Comparison of ENCODE assay signal across 8 cellular contexts in the genomic region with DNA sequence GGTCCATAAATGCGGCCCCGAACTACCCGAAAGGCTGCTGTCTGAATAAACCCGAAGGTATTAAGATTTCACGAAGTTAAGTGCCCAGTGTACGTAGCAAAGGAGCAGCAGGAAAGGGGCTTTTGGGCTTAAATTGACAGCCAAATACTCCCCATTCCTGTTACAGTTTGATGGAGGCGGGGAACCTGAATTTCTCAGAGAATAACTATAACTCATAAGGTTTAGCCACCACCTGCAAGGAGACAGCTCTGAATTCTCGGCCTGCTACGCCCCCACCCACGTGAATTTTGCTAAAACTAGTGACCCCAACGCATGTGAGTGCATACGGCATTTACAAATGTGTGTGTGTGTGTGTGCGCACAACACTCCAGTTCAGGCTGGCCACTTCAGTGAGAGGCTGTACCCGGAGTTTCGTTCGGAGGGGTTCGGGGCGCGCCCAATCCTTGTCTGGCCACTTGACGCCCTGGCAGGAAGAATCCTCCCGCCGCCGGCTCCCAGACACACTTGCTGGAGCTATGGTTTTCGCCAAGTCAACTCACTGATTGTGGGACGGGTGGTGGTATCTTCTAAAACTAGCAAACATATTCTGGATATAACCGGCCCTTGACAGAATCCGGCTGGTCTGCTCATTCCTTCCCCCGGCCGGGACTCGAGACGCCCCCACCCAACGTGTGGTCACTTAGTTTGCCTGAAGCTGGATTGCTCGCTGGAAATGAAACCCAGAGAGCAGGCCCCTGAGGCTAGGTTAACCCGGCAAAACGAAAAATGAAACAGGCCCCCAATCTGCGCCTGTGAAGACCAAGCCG. TPM values are rescaled to one million over a fixed set of nuclear protein-coding genes. Genes with fewer than 3 reads are reported as not detected.
DNase-seq lines count a peak whose midpoint lies in the region; ATAC-seq and TF ChIP-seq lines count a peak whose summit lies in the region.

No MANE protein-coding gene starts in this region.

- no peak for TF ChIP-seq CTCF in GM13977 (IDR thresholded peaks at IDR 0.05; ENCODE audit: extremely low read depth, insufficient read depth, missing control alignments)
- no peak for TF ChIP-seq CTCF in WTC11 (IDR thresholded peaks at IDR 0.05)
- TF ChIP-seq CTCF in left ventricle myocardium inferior (IDR thresholded peaks at IDR 0.05; ENCODE audit: borderline replicate concordance), result no peak

- peaks cover 43% of the 10 kb centered on the region for H3K4me1 Mint-ChIP-seq in WTC11

- H3K4me1 ChIP-seq in left ventricle myocardium inferior, result peaks cover 66% of the 10 kb centered on the region
- peaks cover 52% of the 10 kb centered on the region for H3K4me1 ChIP-seq in skeletal muscle satellite cell (ENCODE audit: control insufficient read depth, insufficient read depth, low read length)
- no peaks in the 10 kb centered on the region for H3K4me1 ChIP-seq in SJCRH30

- DNase-seq in GM13977 (ENCODE audit: low spot score), result peak; percentile 50
- peak; percentile 31 for DNase-seq in WTC11 (ENCODE audit: low spot score)
- DNase-seq in left ventricle myocardium inferior, result no peak
- no peak for DNase-seq in SW480 (ENCODE audit: low spot score)
- DNase-seq in SJCRH30, result no peak

- peaks cover 100% of the 10 kb centered on the region for H3K27me3 ChIP-seq in left ventricle myocardium inferior (ENCODE audit: low read depth)
- peaks cover 95% of the 10 kb centered on the region for H3K27me3 ChIP-seq in skeletal muscle satellite cell (ENCODE audit: control insufficient read depth, insufficient read depth, low read length)
- H3K27me3 ChIP-seq in SJCRH30, result no peaks in the 10 kb centered on the region

- POLR2A ChIA-PET in WTC11 (lab: Charles Lee), result interaction anchor here (0.6 kb wide), 2 partner anchors 243 to 648 kb away, joined by 3 to 4 read pairs; no protein-coding TSS in a partner anchor

- H3K4me3 ChIP-seq in left ventricle myocardium inferior, result peak overlapping the region; percentile 69
- H3K4me3 ChIP-seq in skeletal muscle satellite cell (ENCODE audit: low read length), result peak overlapping the region; percentile 61
- H3K4me3 ChIP-seq in SJCRH30, result no peak overlapping the region

- H3K9ac ChIP-seq in skeletal muscle satellite cell (ENCODE audit: low read depth, low read length), result no peak overlapping the region

- H3K9me3 ChIP-seq in left ventricle myocardium inferior (replicated peaks) (no peaks in the 10 kb centered on the region), skeletal muscle satellite cell (replicated peaks; ENCODE audit: low read length) (no peaks in the 10 kb centered on the region), SJCRH30 (replicated peaks) (no peaks in the 10 kb centered on the region)

- CTCF ChIA-PET in WTC11 (lab: Charles Lee), result interaction anchor here (1.3 kb wide), 1 partner anchor 40 kb away, joined by 4 read pairs; no protein-coding TSS in a partner anchor

- H3K27ac ChIP-seq in left ventricle myocardium inferior (replicated peaks) (no peak overlapping the region), SJCRH30 (no peak overlapping the region)

- peak overlapping the region; percentile 77 for H3K4me3 Mint-ChIP-seq in WTC11

- peaks cover 14% of the 10 kb centered on the region for H3K36me3 Mint-ChIP-seq in WTC11

- H3K27me3 Mint-ChIP-seq in WTC11 (ENCODE audit: low read depth), result peaks cover 99% of the 10 kb centered on the region

- H3K9me3 Mint-ChIP-seq in WTC11, result no peaks in the 10 kb centered on the region

- H3K36me3 ChIP-seq in left ventricle myocardium inferior (no peaks in the 10 kb centered on the region), skeletal muscle satellite cell (ENCODE audit: insufficient read depth, low read length) (no peaks in the 10 kb centered on the region), SJCRH30 (no peaks in the 10 kb centered on the region)

- in situ Hi-C loops in GM13977 (cut with MboI; ENCODE audit: low pct_unique_long_range_greater_than_20kb, low sequenced_read_pairs, unreplicated experiment), result loop anchor here (10.0 kb wide), 1 partner anchor 113 kb away; no protein-coding TSS in a partner anchor

- ATAC-seq in WTC11 (no peak), GM19455 (IDR thresholded peaks at IDR 0.05; ENCODE audit: unreplicated experiment) (no peak), HG02970 (IDR thresholded peaks at IDR 0.05; ENCODE audit: low FRiP score, unreplicated experiment) (no peak)

- H3K27ac Mint-ChIP-seq in WTC11, result no peak overlapping the region

- peak overlapping the region; percentile 91 for H3K4me2 ChIP-seq in skeletal muscle satellite cell (ENCODE audit: low read length)

- intact Hi-C loops in left ventricle myocardium inferior (cut with micrococcal nuclease), result no loop called here

TF ChIP-seq in WTC11, 78 proteins besides CTCF, POLR2A, EP300 and RAD21 (continues in another document):
- TF ChIP-seq, protein P1, sequence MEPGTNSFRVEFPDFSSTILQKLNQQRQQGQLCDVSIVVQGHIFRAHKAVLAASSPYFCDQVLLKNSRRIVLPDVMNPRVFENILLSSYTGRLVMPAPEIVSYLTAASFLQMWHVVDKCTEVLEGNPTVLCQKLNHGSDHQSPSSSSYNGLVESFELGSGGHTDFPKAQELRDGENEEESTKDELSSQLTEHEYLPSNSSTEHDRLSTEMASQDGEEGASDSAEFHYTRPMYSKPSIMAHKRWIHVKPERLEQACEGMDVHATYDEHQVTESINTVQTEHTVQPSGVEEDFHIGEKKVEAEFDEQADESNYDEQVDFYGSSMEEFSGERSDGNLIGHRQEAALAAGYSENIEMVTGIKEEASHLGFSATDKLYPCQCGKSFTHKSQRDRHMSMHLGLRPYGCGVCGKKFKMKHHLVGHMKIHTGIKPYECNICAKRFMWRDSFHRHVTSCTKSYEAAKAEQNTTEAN (CRISPR knock-in tag; IDR thresholded peaks at IDR 0.05), result no peak
- TF ChIP-seq ZNF317 (CRISPR knock-in tag; IDR thresholded peaks at IDR 0.05; ENCODE audit: borderline replicate concordance, low read depth) (no peak), ZNF138 (CRISPR knock-in tag; conservative IDR thresholded peaks at IDR 0.05) (no peak)
- TF ChIP-seq, protein P2, sequence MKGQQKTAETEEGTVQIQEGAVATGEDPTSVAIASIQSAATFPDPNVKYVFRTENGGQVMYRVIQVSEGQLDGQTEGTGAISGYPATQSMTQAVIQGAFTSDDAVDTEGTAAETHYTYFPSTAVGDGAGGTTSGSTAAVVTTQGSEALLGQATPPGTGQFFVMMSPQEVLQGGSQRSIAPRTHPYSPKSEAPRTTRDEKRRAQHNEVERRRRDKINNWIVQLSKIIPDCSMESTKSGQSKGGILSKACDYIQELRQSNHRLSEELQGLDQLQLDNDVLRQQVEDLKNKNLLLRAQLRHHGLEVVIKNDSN (CRISPR knock-in tag; IDR thresholded peaks at IDR 0.05), result no peak
- TF ChIP-seq, protein P3, sequence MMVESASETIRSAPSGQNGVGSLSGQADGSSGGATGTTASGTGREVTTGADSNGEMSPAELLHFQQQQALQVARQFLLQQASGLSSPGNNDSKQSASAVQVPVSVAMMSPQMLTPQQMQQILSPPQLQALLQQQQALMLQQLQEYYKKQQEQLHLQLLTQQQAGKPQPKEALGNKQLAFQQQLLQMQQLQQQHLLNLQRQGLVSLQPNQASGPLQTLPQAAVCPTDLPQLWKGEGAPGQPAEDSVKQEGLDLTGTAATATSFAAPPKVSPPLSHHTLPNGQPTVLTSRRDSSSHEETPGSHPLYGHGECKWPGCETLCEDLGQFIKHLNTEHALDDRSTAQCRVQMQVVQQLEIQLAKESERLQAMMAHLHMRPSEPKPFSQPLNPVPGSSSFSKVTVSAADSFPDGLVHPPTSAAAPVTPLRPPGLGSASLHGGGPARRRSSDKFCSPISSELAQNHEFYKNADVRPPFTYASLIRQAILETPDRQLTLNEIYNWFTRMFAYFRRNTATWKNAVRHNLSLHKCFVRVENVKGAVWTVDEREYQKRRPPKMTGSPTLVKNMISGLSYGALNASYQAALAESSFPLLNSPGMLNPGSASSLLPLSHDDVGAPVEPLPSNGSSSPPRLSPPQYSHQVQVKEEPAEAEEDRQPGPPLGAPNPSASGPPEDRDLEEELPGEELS (CRISPR knock-in tag; IDR thresholded peaks at IDR 0.05), result no peak
- TF ChIP-seq, protein P4, sequence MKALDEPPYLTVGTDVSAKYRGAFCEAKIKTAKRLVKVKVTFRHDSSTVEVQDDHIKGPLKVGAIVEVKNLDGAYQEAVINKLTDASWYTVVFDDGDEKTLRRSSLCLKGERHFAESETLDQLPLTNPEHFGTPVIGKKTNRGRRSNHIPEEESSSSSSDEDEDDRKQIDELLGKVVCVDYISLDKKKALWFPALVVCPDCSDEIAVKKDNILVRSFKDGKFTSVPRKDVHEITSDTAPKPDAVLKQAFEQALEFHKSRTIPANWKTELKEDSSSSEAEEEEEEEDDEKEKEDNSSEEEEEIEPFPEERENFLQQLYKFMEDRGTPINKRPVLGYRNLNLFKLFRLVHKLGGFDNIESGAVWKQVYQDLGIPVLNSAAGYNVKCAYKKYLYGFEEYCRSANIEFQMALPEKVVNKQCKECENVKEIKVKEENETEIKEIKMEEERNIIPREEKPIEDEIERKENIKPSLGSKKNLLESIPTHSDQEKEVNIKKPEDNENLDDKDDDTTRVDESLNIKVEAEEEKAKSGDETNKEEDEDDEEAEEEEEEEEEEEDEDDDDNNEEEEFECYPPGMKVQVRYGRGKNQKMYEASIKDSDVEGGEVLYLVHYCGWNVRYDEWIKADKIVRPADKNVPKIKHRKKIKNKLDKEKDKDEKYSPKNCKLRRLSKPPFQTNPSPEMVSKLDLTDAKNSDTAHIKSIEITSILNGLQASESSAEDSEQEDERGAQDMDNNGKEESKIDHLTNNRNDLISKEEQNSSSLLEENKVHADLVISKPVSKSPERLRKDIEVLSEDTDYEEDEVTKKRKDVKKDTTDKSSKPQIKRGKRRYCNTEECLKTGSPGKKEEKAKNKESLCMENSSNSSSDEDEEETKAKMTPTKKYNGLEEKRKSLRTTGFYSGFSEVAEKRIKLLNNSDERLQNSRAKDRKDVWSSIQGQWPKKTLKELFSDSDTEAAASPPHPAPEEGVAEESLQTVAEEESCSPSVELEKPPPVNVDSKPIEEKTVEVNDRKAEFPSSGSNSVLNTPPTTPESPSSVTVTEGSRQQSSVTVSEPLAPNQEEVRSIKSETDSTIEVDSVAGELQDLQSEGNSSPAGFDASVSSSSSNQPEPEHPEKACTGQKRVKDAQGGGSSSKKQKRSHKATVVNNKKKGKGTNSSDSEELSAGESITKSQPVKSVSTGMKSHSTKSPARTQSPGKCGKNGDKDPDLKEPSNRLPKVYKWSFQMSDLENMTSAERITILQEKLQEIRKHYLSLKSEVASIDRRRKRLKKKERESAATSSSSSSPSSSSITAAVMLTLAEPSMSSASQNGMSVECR (CRISPR knock-in tag; IDR thresholded peaks at IDR 0.05; ENCODE audit: borderline replicate concordance), result no peak

RNA-seq across cellular contexts. Expression of a gene that starts 4.9 kb away (rescaled TPM):
- total RNA-seq in WTC11 (2021) (0.18 to 0.46 TPM (median 0.35 TPM) in 3 replicates), left ventricle myocardium inferior (0.25 TPM)
- total RNA-seq in skeletal muscle satellite cell (2012; rRNA removed), result not detected in 2 replicates
- total RNA-seq in SJCRH30 (2014; rRNA removed; shearing (Covaris generic)), result 3.2 TPM in 2 replicates

Comparison
In these comparisons a context has a peak if more than half of its experiments do, and no peak if none do; other contexts are left out.
1. DNase-seq: peak in GM13977 (single experiment) and WTC11 (single experiment); none in left ventricle myocardium inferior (single experiment), SW480 (single experiment) and SJCRH30 (0 of 2).